13 cellular contexts compared by ENCODE assay signal in the genomic region with DNA sequence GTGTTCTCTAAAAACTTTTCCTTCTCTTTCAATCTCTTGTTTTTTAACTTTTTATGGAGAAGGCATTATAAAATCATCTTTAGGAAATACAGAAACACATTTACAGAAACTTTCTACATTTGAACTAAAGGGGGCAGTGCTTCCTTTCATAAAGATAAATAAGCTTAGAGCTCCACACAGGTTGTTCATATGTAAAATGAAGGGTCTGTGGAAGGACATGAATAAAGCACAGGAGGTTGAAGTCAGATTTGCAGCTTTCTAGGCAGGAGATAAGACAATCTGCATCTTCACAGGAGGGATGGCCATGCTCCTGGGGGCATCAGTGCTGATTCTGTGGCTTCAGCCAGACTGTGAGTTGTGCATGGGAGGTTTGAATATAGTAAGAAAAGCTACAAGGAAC.
A peak's percentile ranks its signal among the peaks of the same experiment; 100 is the strongest.
DNase-seq lines count a peak whose midpoint lies in the region; FAIRE-seq and TF ChIP-seq lines count a peak whose summit lies in the region.
"Had no signal": no experiment of that assay in that cellular context is flagged by ENCODE, and none has a peak within 500 bp of the region (broad histone marks: within the 10 kb centered on the region; RNA-seq: fewer than 3 reads in every experiment).

No MANE protein-coding gene starts in this region.

- H2AK5ac ChIP-seq in H1 (ENCODE audit: low read depth, low read length) = no peak overlapping the region

- no peak overlapping the region for H4K91ac ChIP-seq in H1 (replicated peaks; ENCODE audit: insufficient read length, low read length)

- H3K14ac ChIP-seq in H1 (ENCODE audit: insufficient read length) = no peak overlapping the region

- no peak overlapping the region for H2BK20ac ChIP-seq in H1 (ENCODE audit: low read length)

- H3K18ac ChIP-seq in H1 (ENCODE audit: extremely low read depth, low read length) = no peak overlapping the region

- no peak for DNase-seq in activated naive CD4-positive, alpha-beta T cell (lab: John Stamatoyannopoulos, UW)
- peak; percentile 47 for DNase-seq in OCI-M1 (lab: John Stamatoyannopoulos, UW)
- DNase-seq in H1 (ENCODE audit: low read depth in 1 of 2, low spot score in 2 of 2) = no peak
- DNase-seq in transverse colon = no peak
- DNase-seq in stimulated activated CD4-positive, alpha-beta T cell treated with anti-CD3 and anti-CD28 coated beads, Interleukin-2, amount 100 ng/mL, for 48 hours = no peak
- no peak for DNase-seq in NCI-H1436 (lab: John Stamatoyannopoulos, UW)
- no peak for DNase-seq in stimulated activated CD4-positive, alpha-beta T cell treated with anti-CD3 and anti-CD28 coated beads, Interleukin-15, amount 100 ng/mL, for 24 hours
- DNase-seq: activated CD4-positive, alpha-beta T cell treated with anti-CD3 and anti-CD28 coated beads, Interleukin-2, amount 50 U/mL, for 1 hour; DMS79 treated with DMSO at 0.1 percent for 48 hours; effector CD4-positive, alpha-beta T cell; lower lobe of right lung; NCI-H510A had no signal

- no peaks in the 10 kb centered on the region for H3K79me1 ChIP-seq in H1 (ENCODE audit: low read depth, low read length)

- TF ChIP-seq RAD21 in H1 (IDR thresholded peaks at IDR 0.05 in 1 of 2, conservative IDR thresholded peaks at IDR 0.05 in 1 of 2; ENCODE audit: low read depth in 2 of 2, low read length in 2 of 2) = peak; percentile 38 to 41; a peak in 3 of 4 replicates

- no peak overlapping the region for H2BK12ac ChIP-seq in H1 (ENCODE audit: low read depth, low read length)

- no peak overlapping the region for H3K4me3 ChIP-seq in H1 (ENCODE audit: extremely low read depth in 1 of 4, insufficient read depth in 2 of 4, low read depth in 3 of 4, low read length in 4 of 4)
- H3K4me3 ChIP-seq in transverse colon = no peak overlapping the region
- H3K4me3 ChIP-seq: lower lobe of right lung had no signal

- TF ChIP-seq EP300 in H1 (IDR thresholded peaks at IDR 0.05; ENCODE audit: borderline replicate concordance in 1 of 2, low read depth in 2 of 2, low read length in 2 of 2) (no peak), transverse colon (IDR thresholded peaks at IDR 0.05; ENCODE audit: low read depth) (no peak)

- no peaks in the 10 kb centered on the region for H3K27me3 ChIP-seq in H1 (replicated peaks in 1 of 4; ENCODE audit: control insufficient read depth in 3 of 4, extremely low read depth in 1 of 4, insufficient read depth in 3 of 4, low read length in 3 of 4)
- H3K27me3 ChIP-seq in transverse colon = no peaks in the 10 kb centered on the region

- H3K79me2 ChIP-seq in H1 (ENCODE audit: control insufficient read depth in 1 of 2, insufficient read depth in 2 of 2, low read length in 2 of 2) = no peaks in the 10 kb centered on the region

- peak; percentile 71 for FAIRE-seq in H1 (lab: Jason Lieb, UNC)

- CTCF ChIA-PET in H1 (lab: Charles Lee; ENCODE audit: partially characterized antibody) = interaction anchor here (0.5 to 2.6 kb wide), 25 partner anchors 11 to 751 kb away, joined by 3 to 13 read pairs (median 4); no protein-coding TSS in a partner anchor

- no peak overlapping the region for H3K56ac ChIP-seq in H1 (replicated peaks; ENCODE audit: insufficient read length, low read depth, low read length)

- H3K23ac ChIP-seq in H1 (ENCODE audit: insufficient read length) = no peak overlapping the region

- peak in 2 of 3 experiments; percentile 17 to 34; a peak in 2 of 4 replicates for TF ChIP-seq CTCF in H1 (IDR thresholded peaks at IDR 0.05; ENCODE audit: control extremely low read depth in 1 of 3, insufficient read depth in 1 of 3, low read depth in 1 of 3, low read length in 3 of 3)
- peak in 4 of 5 experiments; percentile 19 to 41 (median 38) for TF ChIP-seq CTCF in transverse colon (IDR thresholded peaks at IDR 0.05)

- no peaks in the 10 kb centered on the region for H3K23me2 ChIP-seq in H1 (ENCODE audit: low read depth, low read length)

- POLR2A ChIA-PET in H1 (lab: Charles Lee; ENCODE audit: partially characterized antibody) = no interaction called here

- peak overlapping the region; percentile 37; the same call in 1 of the 2 replicates for H2BK15ac ChIP-seq in H1 (ENCODE audit: low read length)

- no peak overlapping the region for H3K4me2 ChIP-seq in H1 (ENCODE audit: insufficient read depth in 1 of 2, low read depth in 2 of 2, low read length in 2 of 2)

- no peak overlapping the region for H2BK5ac ChIP-seq in H1 (ENCODE audit: low read depth, low read length)

- H3K4me1 Mint-ChIP-seq in activated naive CD4-positive, alpha-beta T cell treated with anti-CD3 and anti-CD28 coated beads, Interleukin-2, amount 50 U/mL, for 24 hours = peaks cover 4% of the 10 kb centered on the region

- H4K5ac ChIP-seq in H1 (ENCODE audit: insufficient read length, low read depth, low read length) = no peak overlapping the region

- H2AFZ ChIP-seq in H1 (ENCODE audit: low read length) = no peak overlapping the region

- H3K4me1 ChIP-seq in H1 (replicated peaks in 1 of 4; ENCODE audit: control insufficient read depth in 3 of 4, insufficient read depth in 4 of 4, low read length in 3 of 4) (no peaks in the 10 kb centered on the region; a peak in 2 of 7 replicates), transverse colon (peaks cover 10 to 32% (median 15%) of the 10 kb centered on the region in 4 donors)
- H3K4me1 ChIP-seq: lower lobe of right lung had no signal

- no peak overlapping the region for H3K9ac ChIP-seq in H1 (replicated peaks in 1 of 4; ENCODE audit: extremely low read depth in 1 of 4, low read depth in 3 of 4, low read length in 3 of 4)

- no peak overlapping the region for H4K8ac ChIP-seq in H1 (ENCODE audit: extremely low read depth, insufficient read depth, low read length)

- H3K9me3 Mint-ChIP-seq in activated naive CD4-positive, alpha-beta T cell treated with anti-CD3 and anti-CD28 coated beads, Interleukin-2, amount 50 U/mL, for 24 hours = no peaks in the 10 kb centered on the region

- H3K9me3 ChIP-seq in H1 (ENCODE audit: insufficient read depth in 2 of 2, low read depth in 1 of 2, low read length in 1 of 2) (no peaks in the 10 kb centered on the region), transverse colon (no peaks in the 10 kb centered on the region)
- H3K9me3 ChIP-seq: lower lobe of right lung had no signal

- H2BK120ac ChIP-seq in H1 (replicated peaks; ENCODE audit: low read depth, low read length) = no peak overlapping the region

- H3K27me3 Mint-ChIP-seq in activated naive CD4-positive, alpha-beta T cell treated with anti-CD3 and anti-CD28 coated beads, Interleukin-2, amount 50 U/mL, for 24 hours = no peaks in the 10 kb centered on the region

- H3K36me3 Mint-ChIP-seq in activated naive CD4-positive, alpha-beta T cell treated with anti-CD3 and anti-CD28 coated beads, Interleukin-2, amount 50 U/mL, for 24 hours = no peaks in the 10 kb centered on the region

- H4K20me1 ChIP-seq in H1 (replicated peaks in 1 of 2; ENCODE audit: control insufficient read depth in 1 of 2, insufficient read depth in 2 of 2, low read length in 2 of 2) = no peaks in the 10 kb centered on the region

- no peak overlapping the region for H3K27ac ChIP-seq in H1 (ENCODE audit: low read depth, low read length)
- H3K27ac ChIP-seq in transverse colon = no peak overlapping the region
- H3K27ac ChIP-seq: lower lobe of right lung had no signal

- TF ChIP-seq POLR2A in H1 (IDR thresholded peaks at IDR 0.05; ENCODE audit: control extremely low read depth in 1 of 2, low read depth in 2 of 2, low read length in 2 of 2) (no peak), transverse colon (IDR thresholded peaks at IDR 0.05) (no peak)

- peak overlapping the region; percentile 62 for H3K27ac Mint-ChIP-seq in activated naive CD4-positive, alpha-beta T cell treated with anti-CD3 and anti-CD28 coated beads, Interleukin-2, amount 50 U/mL, for 24 hours

- in situ Hi-C loops in transverse colon (cut with MboI; ENCODE audit: low pct_ligation_motif_present in 1 of 4, low pct_unique_long_range_greater_than_20kb in 1 of 4, low sequenced_read_pairs in 3 of 4) = no loop called here

- peak overlapping the region; percentile 83 for H3K4me3 Mint-ChIP-seq in activated naive CD4-positive, alpha-beta T cell treated with anti-CD3 and anti-CD28 coated beads, Interleukin-2, amount 50 U/mL, for 24 hours

- no peaks in the 10 kb centered on the region for H3K36me3 ChIP-seq in H1 (ENCODE audit: control insufficient read depth in 2 of 4, insufficient read depth in 4 of 4, low read length in 3 of 4)
- no peaks in the 10 kb centered on the region for H3K36me3 ChIP-seq in transverse colon
- H3K36me3 ChIP-seq: lower lobe of right lung had no signal

- no peak overlapping the region for H3K4ac ChIP-seq in H1 (replicated peaks; ENCODE audit: insufficient read length, low read depth, low read length)

- intact Hi-C loops in transverse colon (cut with DNase I; ENCODE audit: low total_unique reads) = no loop called here

TF ChIP-seq in H1, 55 proteins besides CTCF, POLR2A, EP300 and RAD21:
- TF ChIP-seq GTF2F1 (IDR thresholded peaks at IDR 0.05; ENCODE audit: borderline replicate concordance, low read depth, low read length) (no peak), HDAC2 (IDR thresholded peaks at IDR 0.05; ENCODE audit: borderline replicate concordance in 1 of 2, low read depth in 2 of 2, low read length in 2 of 2) (no peak), KDM5A (IDR thresholded peaks at IDR 0.05; ENCODE audit: low read length) (no peak), RFX5 (IDR thresholded peaks at IDR 0.05; ENCODE audit: borderline replicate concordance, low read depth, low read length) (no peak), CHD1 (IDR thresholded peaks at IDR 0.05; ENCODE audit: low read depth, low read length) (no peak), BCL11A (IDR thresholded peaks at IDR 0.05; ENCODE audit: low read depth in 2 of 2, low read length in 2 of 2) (no peak), CHD2 (IDR thresholded peaks at IDR 0.05; ENCODE audit: low read length) (no peak), SP2 (IDR thresholded peaks at IDR 0.05; ENCODE audit: low read length) (no peak), PHF8 (conservative IDR thresholded peaks at IDR 0.05; ENCODE audit: low read depth, low read length) (no peak), BACH1 (IDR thresholded peaks at IDR 0.05; ENCODE audit: low read length) (no peak), POU5F1 (IDR thresholded peaks at IDR 0.05; ENCODE audit: low read depth, low read length) (no peak), ASH2L (IDR thresholded peaks at IDR 0.05; ENCODE audit: low read length) (no peak), TAF7 (optimal IDR thresholded peaks at IDR 0.05; ENCODE audit: borderline replicate concordance, low read depth, low read length) (no peak)
